ENCODE assay signal across 28 cellular contexts in the genomic region with DNA sequence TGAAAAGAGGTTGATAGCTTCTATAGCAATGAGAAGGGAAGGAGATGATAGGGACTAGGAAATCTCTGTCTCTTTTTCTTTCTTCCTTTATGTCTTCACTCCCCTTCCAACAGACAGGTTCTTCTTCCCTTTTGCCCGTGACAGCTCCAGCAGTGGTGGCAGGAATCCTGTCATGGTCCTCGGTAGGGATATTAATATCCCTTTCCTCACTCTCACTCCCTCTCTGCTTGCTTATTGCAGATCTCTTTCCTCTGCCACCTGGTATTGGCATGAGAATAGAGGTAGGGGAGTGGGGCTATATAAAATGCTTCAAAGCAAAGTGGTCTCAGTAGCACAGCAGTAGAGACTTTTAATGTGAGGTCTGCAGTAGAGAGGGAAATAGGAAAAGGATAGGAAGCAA. TPM values are rescaled to one million over a fixed set of nuclear protein-coding genes. Genes with fewer than 3 reads are reported as not detected.
DNase-seq lines count a peak whose midpoint lies in the region; ATAC-seq, FAIRE-seq and TF ChIP-seq lines count a peak whose summit lies in the region.
"Had no signal": no experiment of that assay in that cellular context is flagged by ENCODE, and none has a peak within 500 bp of the region (broad histone marks: within the 10 kb centered on the region; RNA-seq: fewer than 3 reads in every experiment).

No MANE protein-coding gene starts in this region.

- intact Hi-C loops in left ventricle myocardium superior (cut with micrococcal nuclease): no loop called here
- intact Hi-C loops in left ventricle myocardium inferior (cut with micrococcal nuclease): no loop called here
- intact Hi-C loops in K562 (cut with micrococcal nuclease): no loop called here

- no TSS peak for BruUV-seq in K562 (replicated peaks; lab: Mats Ljungman, UMichigan)

- H3K4me1 Mint-ChIP-seq in activated T-cell treated with anti-CD3 and anti-CD28 coated beads, Interleukin-2, amount 50 U/mL, for 72 hours (ENCODE audit: low read depth): no peaks in the 10 kb centered on the region
- H3K4me1 Mint-ChIP-seq: CD4-positive, CD25-positive, alpha-beta regulatory T cell; CD8-positive, alpha-beta memory T cell had no signal

- H3K27ac ChIP-seq in left ventricle myocardium inferior (replicated peaks) (no peak overlapping the region), K562 (ENCODE audit: extremely low read depth, low read depth, low read length) (no peak overlapping the region), parathyroid adenoma (no peak overlapping the region)
- H3K27ac ChIP-seq: BLaER1 had no signal

- no peak overlapping the region for H3K4me3 ChIP-seq in left ventricle myocardium inferior
- no peak overlapping the region for H3K4me3 ChIP-seq in K562
- no peak overlapping the region for H3K4me3 ChIP-seq in parathyroid adenoma (ENCODE audit: low read depth, low read length)
- H3K4me3 ChIP-seq: BLaER1 had no signal

- H3K9me1 ChIP-seq in K562 (ENCODE audit: control insufficient read depth, insufficient read depth, low read length): no peaks in the 10 kb centered on the region

- H3K4me1 ChIP-seq in left ventricle myocardium inferior (peaks cover 3% of the 10 kb centered on the region), K562 (replicated peaks in 1 of 2; ENCODE audit: control insufficient read depth in 2 of 2, insufficient read depth in 2 of 2, low read length in 2 of 2) (peaks cover 0 to 12% of the 10 kb centered on the region in 2 experiments; a peak in 3 of 5 replicates), parathyroid adenoma (no peaks in the 10 kb centered on the region)
- H3K4me1 ChIP-seq: BE2C had no signal

- DNase-seq in left ventricle myocardium superior (no peak), left ventricle myocardium inferior (no peak), K562 (ENCODE audit: extremely low read depth in 1 of 4, low spot score in 3 of 4) (no peak), myocyte (ENCODE audit: low read depth) (peak; percentile 30), GOT3 (lab: John Stamatoyannopoulos, UW) (no peak), DMS79 (lab: John Stamatoyannopoulos, UW) (no peak)
- DNase-seq in activated T-cell treated with anti-CD3 and anti-CD28 coated beads, Interleukin-2, amount 50 U/mL, for 72 hours: no peak
- DNase-seq: 8988T; ACHN; BE2C; C1 segment of cervical spinal cord; CD4-positive, alpha-beta memory T cell; CD4-positive, CD25-positive, alpha-beta regulatory T cell; CD8-positive, alpha-beta memory T cell; COR-L47; DMS 273 treated with DMSO at 0.1 percent for 48 hours; DMS153; DMS53; DMS79 treated with DMSO at 0.1 percent for 48 hours; GF-D8 had no signal

- H3K27me3 ChIP-seq in left ventricle myocardium inferior (ENCODE audit: low read depth): peaks cover 11% of the 10 kb centered on the region
- no peaks in the 10 kb centered on the region for H3K27me3 ChIP-seq in K562 (ENCODE audit: control insufficient read depth in 2 of 2, insufficient read depth in 2 of 2, low read length in 2 of 2)
- no peaks in the 10 kb centered on the region for H3K27me3 ChIP-seq in parathyroid adenoma (ENCODE audit: control insufficient read depth, insufficient read depth, low read length)
- H3K27me3 ChIP-seq: BE2C, BLaER1 had no signal

- no peak overlapping the region for H3K4me3 Mint-ChIP-seq in activated T-cell treated with anti-CD3 and anti-CD28 coated beads, Interleukin-2, amount 50 U/mL, for 72 hours
- H3K4me3 Mint-ChIP-seq: CD14-positive monocyte; CD4-positive, alpha-beta memory T cell; CD4-positive, CD25-positive, alpha-beta regulatory T cell; CD8-positive, alpha-beta memory T cell had no signal

- CTCF ChIA-PET in K562 (lab: Yijun Ruan, JAX; ENCODE audit: low intra/inter-chr PET ratio): no interaction called here

- H3K4me2 ChIP-seq in K562 (ENCODE audit: insufficient read depth, low read length): no peak overlapping the region
- H3K4me2 ChIP-seq in parathyroid adenoma (ENCODE audit: low read length): no peak overlapping the region
- H3K4me2 ChIP-seq: BLaER1 had no signal

- no peak for TF ChIP-seq EP300 in K562 (IDR thresholded peaks at IDR 0.05; ENCODE audit: low read length)

- no peaks in the 10 kb centered on the region for H4K20me1 ChIP-seq in K562 (replicated peaks; ENCODE audit: control insufficient read depth, insufficient read depth, low read length)
- H4K20me1 ChIP-seq: BLaER1 had no signal

- H3K9ac ChIP-seq in K562 (ENCODE audit: insufficient read depth in 1 of 2, low read depth in 2 of 2, low read length in 2 of 2): no peak overlapping the region
- H3K9ac ChIP-seq in parathyroid adenoma: no peak overlapping the region
- H3K9ac ChIP-seq: BLaER1 had no signal

- H3K36me3 ChIP-seq in left ventricle myocardium inferior: no peaks in the 10 kb centered on the region
- H3K36me3 ChIP-seq in K562 (ENCODE audit: control insufficient read depth, insufficient read depth, low read length): no peaks in the 10 kb centered on the region
- H3K36me3 ChIP-seq in parathyroid adenoma (ENCODE audit: control insufficient read depth, insufficient read depth, low read length): no peaks in the 10 kb centered on the region
- H3K36me3 ChIP-seq: BE2C, BLaER1 had no signal

- no peaks in the 10 kb centered on the region for H3K27me3 Mint-ChIP-seq in activated T-cell treated with anti-CD3 and anti-CD28 coated beads, Interleukin-2, amount 50 U/mL, for 72 hours (ENCODE audit: low read depth)

- H3K9me3 Mint-ChIP-seq in activated T-cell treated with anti-CD3 and anti-CD28 coated beads, Interleukin-2, amount 50 U/mL, for 72 hours: no peaks in the 10 kb centered on the region
- H3K9me3 Mint-ChIP-seq: CD4-positive, alpha-beta memory T cell; CD8-positive, alpha-beta memory T cell had no signal

- no peak for TF ChIP-seq POLR2A in K562 (conservative IDR thresholded peaks at IDR 0.05)

- no peak for FAIRE-seq in K562 (lab: Jason Lieb, UNC)
- FAIRE-seq: G401.6, GM12891, GM19239 had no signal

- TF ChIP-seq RAD21 in K562 (CRISPR knock-in tag; conservative IDR thresholded peaks at IDR 0.05 in 1 of 2, IDR thresholded peaks at IDR 0.05 in 1 of 2): no peak

- POLR2A ChIA-PET in K562 (lab: Yijun Ruan, JAX): no interaction called here

- 0% methylated on average over 2 of the region's 2 CpGs for WGBS in K562 (ENCODE audit: insufficient coverage, low coverage, missing lambda C conversion rate)

- no peak overlapping the region for H3K27ac Mint-ChIP-seq in activated T-cell treated with anti-CD3 and anti-CD28 coated beads, Interleukin-2, amount 50 U/mL, for 72 hours
- H3K27ac Mint-ChIP-seq: CD14-positive monocyte; CD4-positive, alpha-beta memory T cell; CD4-positive, CD25-positive, alpha-beta regulatory T cell; CD8-positive, alpha-beta memory T cell had no signal

- H2AFZ ChIP-seq in K562 (ENCODE audit: low read depth, low read length) (0 out of 2 replicates have a peak overlapping the region, but pooled peaks have one; percentile 28), parathyroid adenoma (peak overlapping the region; percentile 18)

- in situ Hi-C loops in K562 (cut with MboI): no loop called here

- peaks cover 0 to 2% of the 10 kb centered on the region in 2 donors for H3K36me3 Mint-ChIP-seq in activated T-cell treated with anti-CD3 and anti-CD28 coated beads, Interleukin-2, amount 50 U/mL, for 72 hours (ENCODE audit: insufficient read depth in 2 of 2)
- H3K36me3 Mint-ChIP-seq: CD14-positive monocyte; CD4-positive, alpha-beta memory T cell; CD4-positive, CD25-positive, alpha-beta regulatory T cell; CD8-positive, alpha-beta memory T cell had no signal

- TF ChIP-seq CTCF in left ventricle myocardium inferior (IDR thresholded peaks at IDR 0.05; ENCODE audit: borderline replicate concordance): no peak
- no peak for TF ChIP-seq CTCF in K562 (IDR thresholded peaks at IDR 0.05 in 2 of 3, conservative IDR thresholded peaks at IDR 0.05 in 1 of 3; ENCODE audit: insufficient read depth in 2 of 3, low read depth in 1 of 3, low read length in 3 of 3)
- no peak for TF ChIP-seq CTCF in parathyroid adenoma (IDR thresholded peaks at IDR 0.05)

- H3K9me3 ChIP-seq in left ventricle myocardium inferior (replicated peaks): no peaks in the 10 kb centered on the region
- H3K9me3 ChIP-seq in K562 (replicated peaks; ENCODE audit: control insufficient read depth, insufficient read depth, low read depth, low read length): no peaks in the 10 kb centered on the region
- H3K9me3 ChIP-seq in parathyroid adenoma (ENCODE audit: control insufficient read depth, low read length): no peaks in the 10 kb centered on the region
- H3K9me3 ChIP-seq: BE2C, BLaER1 had no signal

- ATAC-seq in left ventricle myocardium superior: peak; percentile 49
- ATAC-seq in K562: no peak
- ATAC-seq in activated T-cell treated with anti-CD3 and anti-CD28 coated beads, Interleukin-2, amount 50 U/mL, for 72 hours (replicated peaks in 1 of 2): no peak

- no peaks in the 10 kb centered on the region for H3K79me2 ChIP-seq in K562 (ENCODE audit: control insufficient read depth, insufficient read depth, low read length)
- H3K79me2 ChIP-seq in parathyroid adenoma: no peaks in the 10 kb centered on the region

RNA-seq across cellular contexts. Expression of a gene that starts 19.7 kb away (rescaled TPM):
- total RNA-seq in left ventricle myocardium superior: not detected
- total RNA-seq in left ventricle myocardium inferior: not detected
- total RNA-seq in K562 (2011; cell fraction: chromatin; rRNA removed; ENCODE audit: low replicate concordance): 1.6 and 7.8 TPM in 2 replicates
- 1.5 and 2.0 TPM in 2 replicates for total RNA-seq in K562 (2011; cell fraction: nucleolus; rRNA removed)
- total RNA-seq in K562 (2011; cell fraction: nucleoplasm; rRNA removed): 3.7 and 4.1 TPM in 2 replicates
- total RNA-seq in K562 (2014; rRNA removed): 0.45 TPM in 2 replicates
- total RNA-seq in K562 (2014; rRNA removed; fragmentation: Illumina TruSeq; extraction: Trizol): 0.44 and 1.1 TPM in 2 replicates
- 0.23 and 0.29 TPM in 2 replicates for total RNA-seq in K562 (2015; rRNA removed; fragmentation: Illumina TruSeq; extraction: Trizol)
- total RNA-seq in K562 (2021): 1.3 and 1.7 TPM in 2 replicates
- polyA plus RNA-seq in K562 (2011; rRNA removed): 1.4 and 1.7 TPM in 2 replicates
- polyA plus RNA-seq in K562 (2011; cell fraction: cytosol; rRNA removed): 0.03 and 0.24 TPM in 2 replicates
- polyA plus RNA-seq in K562 (2011; cell fraction: nucleus; rRNA removed): 0.82 and 1.4 TPM in 2 replicates
- 0.42 and 0.53 TPM in 2 replicates for polyA plus RNA-seq in K562 (2012)
- 0.65 and 0.69 TPM in 2 replicates for polyA plus RNA-seq in K562 (2014; fragmentation: Illumina TruSeq; extraction: Trizol)
- under 1 TPM in 1 of 2 experiments, not detected in 1; 0.17 TPM for polyA plus RNA-seq in K562 (2014; fragmentation: Nextera tagmentation; extraction: Ambion mirVana)
- 0.24 and 0.42 TPM in 2 replicates for polyA plus RNA-seq in K562 (2014; rRNA removed)
- 2.1 and 2.6 TPM in 2 replicates for polyA minus RNA-seq in K562 (2011; rRNA and poly(A)+ RNA removed)
- 0.86 and 1.2 TPM in 2 replicates for polyA minus RNA-seq in K562 (2011; cell fraction: cytosol; rRNA and poly(A)+ RNA removed)
- 2.0 and 3.7 TPM in 2 replicates for polyA minus RNA-seq in K562 (2011; cell fraction: nucleus; rRNA and poly(A)+ RNA removed)
- 0.08 and 0.57 TPM in 2 replicates for total RNA-seq in myocyte
- polyA plus RNA-seq in myocyte (2012): 0.04 TPM
- total RNA-seq in activated T-cell treated with anti-CD3 and anti-CD28 coated beads, Interleukin-2, amount 50 U/mL, for 72 hours: 1 to 10 TPM in 1 of 2 donors, under 1 TPM in 1; 0.21 to 1.2 TPM
- total RNA-seq: A673; CD4-positive, CD25-positive, alpha-beta regulatory T cell; CD8-positive, alpha-beta memory T cell had no signal
- polyA plus RNA-seq: CD14-positive monocyte; CD4-positive, alpha-beta memory T cell; CD8-positive, alpha-beta memory T cell had no signal

RNA-seq across cellular contexts. Expression of a gene that starts 20.5 kb away (rescaled TPM):
- total RNA-seq in left ventricle myocardium superior: 7.8 TPM
- total RNA-seq in left ventricle myocardium inferior: 11.2 TPM
- 3.4 and 5.0 TPM in 2 replicates for total RNA-seq in K562 (2011; cell fraction: chromatin; rRNA removed; ENCODE audit: low replicate concordance)
- total RNA-seq in K562 (2011; cell fraction: nucleolus; rRNA removed): 2.8 TPM in 2 replicates
- total RNA-seq in K562 (2011; cell fraction: nucleoplasm; rRNA removed): 2.8 and 3.2 TPM in 2 replicates
- 4.2 and 5.7 TPM in 2 replicates for total RNA-seq in K562 (2014; rRNA removed)
- 0.80 and 0.98 TPM in 2 replicates for total RNA-seq in K562 (2014; rRNA removed; fragmentation: Illumina TruSeq; extraction: Trizol)
- 1.3 and 1.4 TPM in 2 replicates for total RNA-seq in K562 (2015; rRNA removed; fragmentation: Illumina TruSeq; extraction: Trizol)
- 3.9 TPM in 2 replicates for total RNA-seq in K562 (2021)
- 1.1 and 1.4 TPM in 2 replicates for polyA plus RNA-seq in K562 (2011; rRNA removed)
- 1.2 and 3.1 TPM in 2 replicates for polyA plus RNA-seq in K562 (2011; cell fraction: cytosol; rRNA removed)
- polyA plus RNA-seq in K562 (2011; cell fraction: nucleus; rRNA removed): 3.4 and 6.9 TPM in 2 replicates
- polyA plus RNA-seq in K562 (2012): 1.4 and 2.6 TPM in 2 replicates
- polyA plus RNA-seq in K562 (2014; fragmentation: Illumina TruSeq; extraction: Trizol): 1.5 and 2.1 TPM in 2 replicates
- polyA plus RNA-seq in K562 (2014; fragmentation: Nextera tagmentation; extraction: Ambion mirVana): under 1 TPM; 0.03 to 0.08 TPM
- 2.1 and 2.8 TPM in 2 replicates for polyA plus RNA-seq in K562 (2014; rRNA removed)
- 0.69 and 0.91 TPM in 2 replicates for polyA minus RNA-seq in K562 (2011; rRNA and poly(A)+ RNA removed)
- 2.2 and 2.4 TPM in 2 replicates for polyA minus RNA-seq in K562 (2011; cell fraction: cytosol; rRNA and poly(A)+ RNA removed)
- 1.3 and 1.6 TPM in 2 replicates for polyA minus RNA-seq in K562 (2011; cell fraction: nucleus; rRNA and poly(A)+ RNA removed)
- total RNA-seq in myocyte: 29.4 and 36.5 TPM in 2 replicates
- polyA plus RNA-seq in myocyte (2012): 13.3 TPM
- 1 to 10 TPM; 7.1 to 7.8 TPM for total RNA-seq in activated T-cell treated with anti-CD3 and anti-CD28 coated beads, Interleukin-2, amount 50 U/mL, for 72 hours

RNA-seq across cellular contexts. Expression of a gene that starts 42.3 kb away (rescaled TPM):
- 0.25 TPM for total RNA-seq in left ventricle myocardium superior
- 0.41 TPM for total RNA-seq in left ventricle myocardium inferior
- 0.19 and 0.33 TPM in 2 replicates for total RNA-seq in K562 (2011; cell fraction: chromatin; rRNA removed; ENCODE audit: low replicate concordance)
- total RNA-seq in K562 (2011; cell fraction: nucleolus; rRNA removed): not detected in 2 replicates
- not detected in 2 replicates for total RNA-seq in K562 (2011; cell fraction: nucleoplasm; rRNA removed)
- not detected in 2 replicates for total RNA-seq in K562 (2014; rRNA removed)
- total RNA-seq in K562 (2014; rRNA removed; fragmentation: Illumina TruSeq; extraction: Trizol): 0.19 TPM in 1 of 2 replicates, not detected in the other
- total RNA-seq in K562 (2015; rRNA removed; fragmentation: Illumina TruSeq; extraction: Trizol): 0.15 TPM in 1 of 2 replicates, not detected in the other
- 0.11 TPM in 1 of 2 replicates, not detected in the other for total RNA-seq in K562 (2021)
- 0.24 and 0.49 TPM in 2 replicates for polyA plus RNA-seq in K562 (2011; rRNA removed)
- 0.25 TPM in 1 of 2 replicates, not detected in the other for polyA plus RNA-seq in K562 (2011; cell fraction: cytosol; rRNA removed)
- polyA plus RNA-seq in K562 (2011; cell fraction: nucleus; rRNA removed): 0.27 and 0.74 TPM in 2 replicates
- polyA plus RNA-seq in K562 (2012): 0.08 and 0.32 TPM in 2 replicates
- polyA plus RNA-seq in K562 (2014; fragmentation: Illumina TruSeq; extraction: Trizol): 0.18 TPM in 1 of 2 replicates, not detected in the other
- under 1 TPM; 0.03 to 0.06 TPM for polyA plus RNA-seq in K562 (2014; fragmentation: Nextera tagmentation; extraction: Ambion mirVana)
- 0.07 and 0.15 TPM in 2 replicates for polyA plus RNA-seq in K562 (2014; rRNA removed)
- polyA minus RNA-seq in K562 (2011; rRNA and poly(A)+ RNA removed): 0.45 TPM in 1 of 2 replicates, not detected in the other
- not detected in 2 replicates for polyA minus RNA-seq in K562 (2011; cell fraction: cytosol; rRNA and poly(A)+ RNA removed)
- 0.13 TPM in 1 of 2 replicates, not detected in the other for polyA minus RNA-seq in K562 (2011; cell fraction: nucleus; rRNA and poly(A)+ RNA removed)
- total RNA-seq in myocyte: 0.10 TPM in 1 of 2 replicates, not detected in the other
- polyA plus RNA-seq in myocyte (2012): 0.06 TPM
- under 1 TPM in 1 of 2 donors, not detected in 1; 0.19 TPM for total RNA-seq in activated T-cell treated with anti-CD3 and anti-CD28 coated beads, Interleukin-2, amount 50 U/mL, for 72 hours
- total RNA-seq: A673; CD8-positive, alpha-beta memory T cell had no signal
- polyA plus RNA-seq: AG04450; CD14-positive monocyte; CD4-positive, CD25-positive, alpha-beta regulatory T cell; CD8-positive, alpha-beta memory T cell had no signal
